ENCODE assay signal across 21 cellular contexts in the genomic region with DNA sequence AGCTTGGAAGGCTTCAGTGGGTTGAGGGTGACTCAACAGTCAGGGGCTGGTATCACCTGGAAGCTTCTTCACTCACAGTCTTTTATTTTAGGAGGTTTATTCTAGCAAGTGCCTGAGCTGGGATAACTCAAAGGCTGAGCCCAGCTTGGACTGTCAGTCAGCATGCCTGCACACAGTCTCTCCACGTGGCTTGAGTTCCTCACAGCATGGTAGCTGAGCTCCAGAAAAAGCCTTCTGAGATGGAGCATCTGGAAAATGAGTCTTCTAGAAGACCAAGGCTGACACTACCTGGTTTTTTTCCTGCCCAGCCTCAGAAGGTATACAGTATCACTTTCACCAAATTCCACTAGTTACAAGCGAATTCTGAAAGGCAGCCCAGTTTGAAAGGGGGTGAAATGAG.
DNase-seq lines count a peak whose midpoint lies in the region; ATAC-seq and TF ChIP-seq lines count a peak whose summit lies in the region.
"Had no signal": no experiment of that assay in that cellular context is flagged by ENCODE, and none has a peak within 500 bp of the region (broad histone marks: within the 10 kb centered on the region; RNA-seq: fewer than 3 reads in every experiment).

No MANE protein-coding gene starts in this region.

- H3K27me3 ChIP-seq in GM23338 (ENCODE audit: insufficient read depth) (no peaks in the 10 kb centered on the region), neuronal stem cell (ENCODE audit: control insufficient read depth in 3 of 3, insufficient read depth in 3 of 3, low read depth in 1 of 3, low read length in 3 of 3) (no peaks in the 10 kb centered on the region)

- H3K36me3 ChIP-seq in GM23338 (ENCODE audit: insufficient read depth) (no peaks in the 10 kb centered on the region), OCI-LY7 (ENCODE audit: insufficient read depth, low read length) (no peaks in the 10 kb centered on the region; the same call in 1 of the 2 replicates), neuronal stem cell (replicated peaks in 1 of 2; ENCODE audit: control insufficient read depth in 2 of 2, insufficient read depth in 2 of 2, low read length in 2 of 2) (no peaks in the 10 kb centered on the region)

- CTCF ChIA-PET in OCI-LY7 (lab: Charles Lee; ENCODE audit: unreplicated experiment), result no interaction called here

- no peak overlapping the region for H2BK120ac ChIP-seq in neuronal stem cell (ENCODE audit: low read depth, low read length)

- H3K27me3 Mint-ChIP-seq in GM23338 (ENCODE audit: insufficient read depth, low read depth, poor library complexity), result peaks cover 3% of the 10 kb centered on the region
- H3K27me3 Mint-ChIP-seq: CD4-positive, alpha-beta memory T cell had no signal

- no peak overlapping the region for H3K9ac ChIP-seq in neuronal stem cell (ENCODE audit: low read depth, low read length, poor library complexity)

- no peaks in the 10 kb centered on the region for H3K36me3 Mint-ChIP-seq in GM23338 (ENCODE audit: low read depth)
- H3K36me3 Mint-ChIP-seq: CD4-positive, alpha-beta memory T cell had no signal

- H2AFZ ChIP-seq in GM23338, result 0 out of 2 replicates have a peak overlapping the region, but pooled peaks have one; percentile 49
- peak overlapping the region; percentile 71 for H2AFZ ChIP-seq in OCI-LY7 (ENCODE audit: low read length)
- H2AFZ ChIP-seq in neuronal stem cell (ENCODE audit: low read length), result peak overlapping the region; percentile 42

- no peak overlapping the region for H3K27ac Mint-ChIP-seq in GM23338
- H3K27ac Mint-ChIP-seq: CD4-positive, alpha-beta memory T cell; HFFc6 had no signal

- no TSS peak for BruUV-seq in OCI-LY7 (replicated peaks; lab: Mats Ljungman, UMichigan)

- H4K8ac ChIP-seq in neuronal stem cell (ENCODE audit: low read depth, low read length), result no peak overlapping the region

- no peaks in the 10 kb centered on the region for H3K79me1 ChIP-seq in neuronal stem cell (ENCODE audit: low read depth, low read length)

- WGBS in neuronal stem cell (ENCODE audit: extremely low coverage in 2 of 2, insufficient read length in 2 of 2, insufficient replicate concordance in 1 of 2), 2 donors, result no CpG with 5 or more reads among the region's 2 CpGs

- no peak overlapping the region for H3K14ac ChIP-seq in neuronal stem cell (ENCODE audit: low read length)

- H3K9me3 ChIP-seq in OCI-LY7 (ENCODE audit: low read length) (peaks cover 4% of the 10 kb centered on the region; the same call in 1 of the 2 replicates), neuronal stem cell (replicated peaks in 1 of 2; ENCODE audit: control insufficient read depth in 2 of 2, insufficient read depth in 1 of 2, low read depth in 1 of 2, low read length in 2 of 2) (no peaks in the 10 kb centered on the region)
- H3K9me3 ChIP-seq: A549 had no signal

- H3K4me1 ChIP-seq in GM23338 (ENCODE audit: insufficient read depth) (no peaks in the 10 kb centered on the region), OCI-LY7 (ENCODE audit: insufficient read depth, low read length, poor library complexity, severe bottlenecking) (peaks cover 55% of the 10 kb centered on the region), neuronal stem cell (ENCODE audit: control insufficient read depth in 2 of 2, insufficient read depth in 1 of 2, low read depth in 1 of 2, low read length in 2 of 2) (peaks cover 7 to 8% of the 10 kb centered on the region in 2 donors)
- H3K4me1 ChIP-seq: A549 had no signal

- no peak overlapping the region for H2BK15ac ChIP-seq in neuronal stem cell (ENCODE audit: low read length)

- H3K23ac ChIP-seq in neuronal stem cell (ENCODE audit: low read depth, low read length, poor library complexity), result no peak overlapping the region

- no peak overlapping the region for H3K4me3 Mint-ChIP-seq in GM23338
- H3K4me3 Mint-ChIP-seq: CD4-positive, alpha-beta memory T cell; HFFc6 had no signal

- no peak overlapping the region for H3K18ac ChIP-seq in neuronal stem cell (ENCODE audit: low read length)

- H2BK12ac ChIP-seq in neuronal stem cell (ENCODE audit: low read length), result no peak overlapping the region

- no peak for ATAC-seq in GM23338
- ATAC-seq: A549, HCT116 had no signal

- H3K27ac ChIP-seq in GM23338 (ENCODE audit: low read depth) (no peak overlapping the region), OCI-LY7 (ENCODE audit: low read depth, low read length, poor library complexity, severe bottlenecking) (no peak overlapping the region), neuronal stem cell (replicated peaks; ENCODE audit: low read length) (no peak overlapping the region)
- H3K27ac ChIP-seq: A549 had no signal

- H2AK5ac ChIP-seq in neuronal stem cell (ENCODE audit: low read depth, low read length), result no peak overlapping the region

- H4K20me1 ChIP-seq in GM23338 (replicated peaks; ENCODE audit: insufficient read depth), result no peaks in the 10 kb centered on the region
- no peaks in the 10 kb centered on the region for H4K20me1 ChIP-seq in OCI-LY7 (ENCODE audit: insufficient read depth, low read length)

- peak; percentile 10 for DNase-seq in NCI-H345 treated with DMSO at 0.1 percent for 48 hours (lab: John Stamatoyannopoulos, UW; ENCODE audit: unreplicated experiment)
- DNase-seq in NCI-H345 (lab: John Stamatoyannopoulos, UW), result no peak
- DNase-seq in GM23338 (ENCODE audit: low spot score), result no peak
- DNase-seq in OCI-LY7 (ENCODE audit: low spot score), result peak; percentile 23
- DNase-seq in neuronal stem cell (ENCODE audit: low spot score), result no peak
- DNase-seq in DMS114 treated with DMSO at 0.1 percent for 48 hours (lab: John Stamatoyannopoulos, UW; ENCODE audit: unreplicated experiment), result no peak
- no peak for DNase-seq in NCI-H2107 treated with DMSO at 0.1 percent for 48 hours (lab: John Stamatoyannopoulos, UW; ENCODE audit: unreplicated experiment)
- DNase-seq: 8988T; ACHN; AML-193; C1 segment of cervical spinal cord; Calu3; CD4-positive, alpha-beta memory T cell; COR-L47; DMS153; DND-41; GOT3; H7; HFFc6 had no signal

- no peaks in the 10 kb centered on the region for H3K9me3 Mint-ChIP-seq in GM23338
- H3K9me3 Mint-ChIP-seq: HFFc6 had no signal

- no peaks in the 10 kb centered on the region for H3F3A ChIP-seq in GM23338 (replicated peaks; ENCODE audit: low read depth)

- no peaks in the 10 kb centered on the region; the same call in 1 of the 3 replicates for H3K4me1 Mint-ChIP-seq in GM23338
- H3K4me1 Mint-ChIP-seq: CD4-positive, alpha-beta memory T cell had no signal

- no peak overlapping the region for H3K4ac ChIP-seq in neuronal stem cell (ENCODE audit: low read length)

- H3K4me3 ChIP-seq in GM23338 (no peak overlapping the region), OCI-LY7 (ENCODE audit: low read depth, low read length, poor library complexity, severe bottlenecking) (no peak overlapping the region), neuronal stem cell (ENCODE audit: low read length in 2 of 2) (no peak overlapping the region)
- H3K4me3 ChIP-seq: A549 had no signal

- H3K79me2 ChIP-seq in GM23338 (replicated peaks; ENCODE audit: insufficient read depth) (no peaks in the 10 kb centered on the region), OCI-LY7 (ENCODE audit: insufficient read depth, low read depth, low read length) (no peaks in the 10 kb centered on the region)

- no peak overlapping the region for H2BK5ac ChIP-seq in neuronal stem cell (ENCODE audit: low read length)

- intact Hi-C loops in OCI-LY7 (cut with micrococcal nuclease; ENCODE audit: unreplicated experiment), result no loop called here

- H3K4me2 ChIP-seq in GM23338 (no peak overlapping the region), OCI-LY7 (ENCODE audit: low read length) (peak overlapping the region; percentile 3; the same call in 1 of the 2 replicates), neuronal stem cell (ENCODE audit: insufficient read depth, low read length, poor library complexity, severe bottlenecking) (no peak overlapping the region)
- H3K4me2 ChIP-seq: A549 had no signal

- POLR2A ChIA-PET in OCI-LY7 (lab: Charles Lee), result interaction anchor here (0.8 kb wide), 1 partner anchor 148 kb away, joined by 3 read pairs; no protein-coding TSS in a partner anchor

- H3K9me2 ChIP-seq in GM23338 (ENCODE audit: insufficient read depth) (0 out of 2 replicates have a peak, but pooled peaks cover 13% of the 10 kb centered on the region), OCI-LY7 (ENCODE audit: insufficient read depth, low read length) (no peaks in the 10 kb centered on the region)

- TF ChIP-seq CTCF in GM23338 (conservative IDR thresholded peaks at IDR 0.05; ENCODE audit: low read depth in 2 of 2) (no peak), OCI-LY7 (conservative IDR thresholded peaks at IDR 0.05; ENCODE audit: low read length) (no peak)

- no peak overlapping the region for H4K91ac ChIP-seq in neuronal stem cell (ENCODE audit: low read depth, low read length, poor library complexity)

TF ChIP-seq in GM23338, 12 proteins besides CTCF, POLR2A, EP300 and RAD21:
- no peak for TF ChIP-seq EZH2 (IDR thresholded peaks at IDR 0.05; ENCODE audit: low read depth, unreplicated experiment)
- no peak for TF ChIP-seq ETS1 (IDR thresholded peaks at IDR 0.05)

Comparison
In these comparisons a context has a peak if more than half of its experiments do, and no peak if none do; other contexts are left out.
1. DNase-seq: peak in NCI-H345 treated with DMSO at 0.1 percent for 48 hours (single experiment) and OCI-LY7 (single experiment); none in NCI-H345 (single experiment), GM23338 (single experiment), neuronal stem cell (single experiment), DMS114 treated with DMSO at 0.1 percent for 48 hours (single experiment) and NCI-H2107 treated with DMSO at 0.1 percent for 48 hours (single experiment).
2. Peak in every context shown above with its lines, with median percentiles within 50 percentile points of each other: H2AFZ ChIP-seq.